ENCODE assay signal across 8 cellular contexts in the genomic region with DNA sequence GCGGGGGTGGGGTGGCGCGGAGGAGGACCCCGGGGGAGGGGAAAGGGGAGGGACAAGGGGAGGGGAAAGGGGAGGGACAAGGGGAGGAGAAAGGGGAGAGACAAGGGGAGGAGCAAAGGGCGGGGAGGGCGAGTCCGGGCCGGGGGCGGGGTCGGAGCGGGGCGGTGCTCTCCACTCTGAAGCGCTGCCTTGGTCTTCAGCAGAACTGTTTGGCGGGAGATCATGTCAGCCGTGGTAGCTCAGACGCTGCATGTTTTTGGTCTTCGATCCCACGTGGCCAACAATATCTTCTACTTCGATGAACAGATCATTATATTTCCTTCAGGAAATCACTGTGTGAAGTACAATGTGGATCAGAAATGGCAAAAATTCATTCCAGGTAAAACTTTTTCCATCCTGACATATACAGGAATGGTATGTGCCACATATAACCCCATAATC. TPM values are rescaled to one million over a fixed set of nuclear protein-coding genes. Genes with fewer than 3 reads are reported as not detected.
DNase-seq lines count a peak whose midpoint lies in the region; ATAC-seq and TF ChIP-seq lines count a peak whose summit lies in the region.

No MANE protein-coding gene starts in this region.

- intact Hi-C loops in colonic mucosa (cut with DNase I): no loop called here

- DNase-seq in NK-92 treated with Interleukin-12 subunit alpha and Interleukin-12 subunit beta, amount 100 ng/mL, for 24 hours (lab: John Stamatoyannopoulos, UW): peak; percentile 84
- DNase-seq in NK-92 (lab: John Stamatoyannopoulos, UW; ENCODE audit: unreplicated experiment): no peak
- DNase-seq in NCI-H2171 (lab: John Stamatoyannopoulos, UW): peak; percentile 89
- peak; percentile 91 for DNase-seq in colonic mucosa
- DNase-seq in left kidney (ENCODE audit: low read depth, low spot score): peak; percentile 95
- DNase-seq in stimulated activated CD4-positive, alpha-beta T cell treated with anti-CD3 and anti-CD28 coated beads, Interleukin-1b, Interleukin-23, amount 100 ng/mL, for 24 hours (ENCODE audit: low read depth in 4 of 4, low spot score in 1 of 4): peak; percentile 59 to 84 (median 75)

- ATAC-seq in HG03066 (IDR thresholded peaks at IDR 0.05; ENCODE audit: low read depth, unreplicated experiment): peak; percentile 49

- H3K9me3 ChIP-seq in colonic mucosa: no peaks in the 10 kb centered on the region

- H3K36me3 ChIP-seq in colonic mucosa: no peaks in the 10 kb centered on the region

- H3K27me3 ChIP-seq in colonic mucosa: no peaks in the 10 kb centered on the region

- peak overlapping the region in 1 of 2 donors; percentile 90 for H3K9ac ChIP-seq in colonic mucosa (ENCODE audit: low read depth in 2 of 2, low read length in 2 of 2)

- H3K4me1 ChIP-seq in colonic mucosa: no peaks in the 10 kb centered on the region

- peak overlapping the region; percentile 89 for H3K4me3 ChIP-seq in WI38 (ENCODE audit: low read depth, low read length)
- H3K4me3 ChIP-seq in colonic mucosa: peak overlapping the region; percentile 85

- H3K27ac ChIP-seq in colonic mucosa: no peak overlapping the region

- TF ChIP-seq CTCF in WI38 (IDR thresholded peaks at IDR 0.05; ENCODE audit: low read depth, low read length) (no peak), colonic mucosa (IDR thresholded peaks at IDR 0.05) (no peak)

RNA-seq across cellular contexts. Expression of gene CFAP57, which starts 0.4 kb away (rescaled TPM):
- under 1 TPM in 1 of 2 donors, not detected in 1; 0.66 TPM for total RNA-seq in colonic mucosa

RNA-seq across cellular contexts. Expression of gene EBNA1BP2, which starts 0.5 kb away (rescaled TPM):
- total RNA-seq in colonic mucosa: 10 to 100 TPM; 28.4 to 85.4 TPM
